In the genomic region with DNA sequence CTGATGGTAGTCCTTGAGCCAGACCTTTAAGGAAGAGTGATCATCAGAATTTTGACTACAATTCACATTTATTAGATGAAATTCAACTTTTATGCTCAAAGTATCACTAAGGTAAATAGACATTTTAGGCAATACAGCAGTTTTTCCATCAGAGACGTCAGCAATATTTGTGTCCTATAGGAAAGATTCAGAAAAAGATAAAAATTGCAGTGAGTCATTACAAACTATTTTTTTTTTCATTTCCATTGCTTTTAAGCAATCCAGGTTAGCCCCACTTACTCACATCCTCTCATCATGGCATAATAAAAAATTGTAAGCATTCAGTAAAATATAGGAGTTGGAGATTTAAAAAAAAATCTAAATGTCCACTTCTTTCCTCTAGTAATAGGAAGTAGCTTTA, we compare ENCODE assay signal across 20 cellular contexts. TPM values are rescaled to one million over a fixed set of nuclear protein-coding genes. Genes with fewer than 3 reads are reported as not detected.
A peak's percentile ranks its signal among the peaks of the same experiment; 100 is the strongest.
DNase-seq lines count a peak whose midpoint lies in the region; ATAC-seq, FAIRE-seq and TF ChIP-seq lines count a peak whose summit lies in the region.
"Had no signal": no experiment of that assay in that cellular context is flagged by ENCODE, and none has a peak within 500 bp of the region (broad histone marks: within the 10 kb centered on the region; RNA-seq: fewer than 3 reads in every experiment).

No MANE protein-coding gene starts in this region.

- TF ChIP-seq CTCF in IMR-90 (conservative IDR thresholded peaks at IDR 0.05; ENCODE audit: low read depth, low read length) (no peak), bronchial epithelial cell (IDR thresholded peaks at IDR 0.05; ENCODE audit: insufficient read depth, low read length, severe bottlenecking) (no peak), foreskin fibroblast (IDR thresholded peaks at IDR 0.05; ENCODE audit: low read depth, low read length) (no peak), progenitor cell of endocrine pancreas (IDR thresholded peaks at IDR 0.05; ENCODE audit: unreplicated experiment) (no peak), gastrocnemius medialis (IDR thresholded peaks at IDR 0.05 in 4 of 5, conservative IDR thresholded peaks at IDR 0.05 in 1 of 5) (no peak)

- TF ChIP-seq RAD21 in IMR-90 (IDR thresholded peaks at IDR 0.05; ENCODE audit: low read length), result no peak

- H3K9me3 ChIP-seq in IMR-90 (ENCODE audit: control insufficient read depth, insufficient read depth, low read length) (no peaks in the 10 kb centered on the region), gastrocnemius medialis (no peaks in the 10 kb centered on the region)
- H3K9me3 ChIP-seq: BLaER1, MG63 had no signal

- no peak overlapping the region for H3K56ac ChIP-seq in IMR-90 (ENCODE audit: extremely low read depth, insufficient read depth, low read length)

- H2AFZ ChIP-seq in ACC112 (ENCODE audit: low read length, unreplicated experiment), result peak overlapping the region; percentile 82
- no peak overlapping the region for H2AFZ ChIP-seq in IMR-90 (replicated peaks; ENCODE audit: low read length, poor library complexity)
- H2AFZ ChIP-seq: GM23338 had no signal

- no peak overlapping the region for H2BK15ac ChIP-seq in IMR-90 (ENCODE audit: low read depth, low read length)

- H4K5ac ChIP-seq in IMR-90 (ENCODE audit: low read depth, low read length), result no peak overlapping the region

- H3K27ac ChIP-seq in ACC112 (ENCODE audit: low read depth, low read length), result peak overlapping the region; percentile 50; the same call in 1 of the 2 replicates
- H3K27ac ChIP-seq in IMR-90 (ENCODE audit: insufficient read depth, low read length), result no peak overlapping the region
- H3K27ac ChIP-seq in gastrocnemius medialis, result no peak overlapping the region
- H3K27ac ChIP-seq: BLaER1 had no signal

- no peak for FAIRE-seq in bronchial epithelial cell (lab: Jason Lieb, UNC)
- FAIRE-seq: G401.6, GM12878 had no signal

- H3K36me3 ChIP-seq in ACC112 (ENCODE audit: insufficient read depth, low read length) (no peaks in the 10 kb centered on the region), IMR-90 (ENCODE audit: control insufficient read depth, insufficient read depth, low read length) (no peaks in the 10 kb centered on the region), bronchial epithelial cell (ENCODE audit: control insufficient read depth, insufficient read depth, low read length) (no peaks in the 10 kb centered on the region), gastrocnemius medialis (no peaks in the 10 kb centered on the region)
- H3K36me3 ChIP-seq: BLaER1, MG63 had no signal

- H2BK20ac ChIP-seq in IMR-90 (ENCODE audit: low read depth, low read length), result no peak overlapping the region

- CTCF ChIA-PET in IMR-90 (lab: Yijun Ruan, JAX), result no interaction called here

- H3K79me2 ChIP-seq in ACC112 (ENCODE audit: control insufficient read depth, insufficient read depth, low read length, unreplicated experiment), result no peaks in the 10 kb centered on the region

- H4K8ac ChIP-seq in IMR-90 (ENCODE audit: low read depth in 2 of 2, low read length in 2 of 2), result no peak overlapping the region

- in situ Hi-C loops in IMR-90 (cut with MboI; ENCODE audit: low sequenced_read_pairs), result no loop called here
- in situ Hi-C loops in gastrocnemius medialis (cut with MboI; ENCODE audit: low sequenced_read_pairs in 4 of 4), result no loop called here

- no peak overlapping the region for H3K23ac ChIP-seq in IMR-90 (ENCODE audit: low read depth, low read length)

- H3K79me1 ChIP-seq in IMR-90 (ENCODE audit: low read depth in 1 of 2, low read length in 2 of 2), result no peaks in the 10 kb centered on the region

- DNase-seq in IMR-90 (peak; percentile 48), bronchial epithelial cell (ENCODE audit: low read depth) (peak; percentile 12), foreskin fibroblast (peak; percentile 22 to 32), progenitor cell of endocrine pancreas (ENCODE audit: low spot score, unreplicated experiment) (no peak), gastrocnemius medialis (no peak)
- no peak for DNase-seq in stimulated activated naive CD8-positive, alpha-beta T cell treated with anti-CD3 and anti-CD28 coated beads, Interleukin-15, amount 100 ng/mL, for 72 hours
- DNase-seq in effector CD8-positive, alpha-beta T cell (lab: John Stamatoyannopoulos, UW), result no peak
- DNase-seq: CD8-positive, alpha-beta T cell; KG1; MG63; NCI-H1092; NCI-H1694 treated with DMSO at 0.1 percent for 48 hours; NCI-H345; NCI-H526; SIG-M5 had no signal

- H3K4me1 ChIP-seq in ACC112 (ENCODE audit: control insufficient read depth, insufficient read depth, low read length, unreplicated experiment) (peaks cover 14% of the 10 kb centered on the region), IMR-90 (ENCODE audit: control insufficient read depth, insufficient read depth, low read length) (no peaks in the 10 kb centered on the region), gastrocnemius medialis (no peaks in the 10 kb centered on the region)
- H3K4me1 ChIP-seq: BLaER1 had no signal

- H2BK120ac ChIP-seq in IMR-90 (ENCODE audit: low read depth, low read length), result no peak overlapping the region

- H3K27ac Mint-ChIP-seq in progenitor cell of endocrine pancreas, result no peak overlapping the region
- no peak overlapping the region for H3K27ac Mint-ChIP-seq in stimulated activated naive CD8-positive, alpha-beta T cell treated with anti-CD3 and anti-CD28 coated beads, Interleukin-15, amount 100 ng/mL, for 72 hours
- H3K27ac Mint-ChIP-seq: CD8-positive, alpha-beta T cell; GM23338 had no signal

- WGBS in IMR-90 (ENCODE audit: extremely low coverage in 2 of 2, insufficient read length in 1 of 2), 2 experiments, result no CpG with 5 or more reads among the region's 1 CpG

- H2AK5ac ChIP-seq in IMR-90 (ENCODE audit: low read depth, low read length), result no peak overlapping the region

- dilution Hi-C loops in IMR-90 (cut with HindIII; ENCODE audit: low sequenced_read_pairs, unreplicated experiment), result no loop called here

- H3K36me3 Mint-ChIP-seq in progenitor cell of endocrine pancreas (ENCODE audit: insufficient read depth), result no peaks in the 10 kb centered on the region
- H3K36me3 Mint-ChIP-seq: CD8-positive, alpha-beta T cell had no signal

- H3K27me3 ChIP-seq in ACC112 (ENCODE audit: insufficient read depth, low read length) (no peaks in the 10 kb centered on the region), IMR-90 (ENCODE audit: control insufficient read depth, insufficient read depth, low read length) (no peaks in the 10 kb centered on the region), bronchial epithelial cell (ENCODE audit: control insufficient read depth, insufficient read depth, low read length) (no peaks in the 10 kb centered on the region), gastrocnemius medialis (no peaks in the 10 kb centered on the region)
- H3K27me3 ChIP-seq: BLaER1, MG63 had no signal

- H3K4me3 Mint-ChIP-seq in progenitor cell of endocrine pancreas (ENCODE audit: low read depth), result no peak overlapping the region
- no peak overlapping the region for H3K4me3 Mint-ChIP-seq in stimulated activated naive CD8-positive, alpha-beta T cell treated with anti-CD3 and anti-CD28 coated beads, Interleukin-15, amount 100 ng/mL, for 72 hours
- H3K4me3 Mint-ChIP-seq: CD8-positive, alpha-beta T cell; GM23338 had no signal

- H3K4me3 ChIP-seq in ACC112 (ENCODE audit: low read depth, low read length), result no peak overlapping the region
- no peak overlapping the region for H3K4me3 ChIP-seq in IMR-90 (ENCODE audit: insufficient read depth, low read depth, low read length)
- H3K4me3 ChIP-seq in bronchial epithelial cell (ENCODE audit: low read depth, low read length), result no peak overlapping the region
- no peak overlapping the region for H3K4me3 ChIP-seq in foreskin fibroblast (ENCODE audit: low read depth in 1 of 2, low read length in 2 of 2)
- no peak overlapping the region for H3K4me3 ChIP-seq in gastrocnemius medialis
- H3K4me3 ChIP-seq: BLaER1, GM12878, GM23338, MG63 had no signal

- no peak overlapping the region for H3K4me2 ChIP-seq in IMR-90 (ENCODE audit: low read depth, low read length)
- H3K4me2 ChIP-seq: BLaER1, GM23338 had no signal

- no peaks in the 10 kb centered on the region for H3K27me3 Mint-ChIP-seq in progenitor cell of endocrine pancreas
- H3K27me3 Mint-ChIP-seq in stimulated activated naive CD8-positive, alpha-beta T cell treated with anti-CD3 and anti-CD28 coated beads, Interleukin-15, amount 100 ng/mL, for 72 hours, result no peaks in the 10 kb centered on the region

- no peak overlapping the region for H2AK9ac ChIP-seq in IMR-90 (replicated peaks; ENCODE audit: low read depth, low read length, poor library complexity)

- ATAC-seq in IMR-90 (ENCODE audit: low read depth) (no peak), gastrocnemius medialis (no peak)
- no peak for ATAC-seq in stimulated activated naive CD8-positive, alpha-beta T cell treated with anti-CD3 and anti-CD28 coated beads, Interleukin-15, amount 100 ng/mL, for 72 hours
- ATAC-seq: CD8-positive, alpha-beta T cell; GM23338 had no signal

- H3K9ac ChIP-seq in IMR-90 (ENCODE audit: low read depth, low read length), result no peak overlapping the region
- H3K9ac ChIP-seq: BLaER1 had no signal

- POLR2A ChIA-PET in IMR-90 (lab: Charles Lee; ENCODE audit: unreplicated experiment), result no interaction called here

- no peak overlapping the region for H3K14ac ChIP-seq in IMR-90 (replicated peaks; ENCODE audit: low read depth, low read length)

- no TSS peak for BruUV-seq in IMR-90 (replicated peaks; lab: Mats Ljungman, UMichigan)

- TF ChIP-seq POLR2A in IMR-90 (IDR thresholded peaks at IDR 0.05; ENCODE audit: low read depth, low read length), result no peak
- TF ChIP-seq POLR2A in gastrocnemius medialis (IDR thresholded peaks at IDR 0.05), result no peak

- H3K9me1 ChIP-seq in IMR-90 (ENCODE audit: insufficient read depth, low read length), result no peaks in the 10 kb centered on the region

- intact Hi-C loops in IMR-90 (cut with micrococcal nuclease) (no loop called here), gastrocnemius medialis (cut with DNase I; ENCODE audit: low total_unique reads) (no loop called here)

- H3K9me3 Mint-ChIP-seq in progenitor cell of endocrine pancreas (ENCODE audit: low read depth), result peaks cover 3% of the 10 kb centered on the region
- no peaks in the 10 kb centered on the region for H3K9me3 Mint-ChIP-seq in stimulated activated naive CD8-positive, alpha-beta T cell treated with anti-CD3 and anti-CD28 coated beads, Interleukin-15, amount 100 ng/mL, for 72 hours
- H3K9me3 Mint-ChIP-seq: CD8-positive, alpha-beta T cell; GM23338 had no signal

- no peak overlapping the region for H2BK5ac ChIP-seq in IMR-90 (ENCODE audit: low read depth, low read length, poor library complexity, severe bottlenecking)

- no peak overlapping the region for H3K4ac ChIP-seq in IMR-90 (ENCODE audit: low read depth, low read length)

- peaks cover 1% of the 10 kb centered on the region for H3K4me1 Mint-ChIP-seq in progenitor cell of endocrine pancreas (ENCODE audit: low read depth)
- H3K4me1 Mint-ChIP-seq in stimulated activated naive CD8-positive, alpha-beta T cell treated with anti-CD3 and anti-CD28 coated beads, Interleukin-15, amount 100 ng/mL, for 72 hours, result no peaks in the 10 kb centered on the region
- H3K4me1 Mint-ChIP-seq: GM23338 had no signal

- no peak overlapping the region for H3K18ac ChIP-seq in IMR-90 (ENCODE audit: low read depth, low read length)

- H4K20me1 ChIP-seq in IMR-90 (ENCODE audit: insufficient read depth, low read length), result no peaks in the 10 kb centered on the region
- H4K20me1 ChIP-seq: BLaER1 had no signal

- H4K91ac ChIP-seq in IMR-90 (ENCODE audit: insufficient read depth, low read depth, low read length), result no peak overlapping the region

RNA-seq across cellular contexts. Expression of a gene that starts 46.9 kb away (rescaled TPM):
- total RNA-seq in IMR-90 (2012; rRNA removed) (18.8 and 30.3 TPM in 2 replicates), bronchial epithelial cell (19.2 and 24.2 TPM in 2 replicates), progenitor cell of endocrine pancreas (27.8 and 29.5 TPM in 2 replicates), gastrocnemius medialis (10 to 100 TPM; 31.3 to 39.6 (median 34.9) TPM)
- 6.3 and 9.4 TPM in 2 replicates for polyA plus RNA-seq in IMR-90 (2012; rRNA removed)
- polyA plus RNA-seq in IMR-90 (2012; cell fraction: cytosol; rRNA removed), result 0.91 and 2.4 TPM in 2 replicates
- polyA plus RNA-seq in IMR-90 (2012; cell fraction: nucleus; rRNA removed; ENCODE audit: low replicate concordance), result 4.5 and 5.1 TPM in 2 replicates

Comparison
In these comparisons a context has a peak if more than half of its experiments do, and no peak if none do; other contexts are left out.
1. DNase-seq: peak in IMR-90 (single experiment), bronchial epithelial cell (single experiment) and foreskin fibroblast (2 of 2); none in progenitor cell of endocrine pancreas (single experiment), stimulated activated naive CD8-positive, alpha-beta T cell treated with anti-CD3 and anti-CD28 coated beads, Interleukin-15, amount 100 ng/mL, for 72 hours (0 of 2), gastrocnemius medialis (0 of 2) and effector CD8-positive, alpha-beta T cell (single experiment).